Comparison of ENCODE assay signal across 13 cellular contexts in genomic region chr7:30331338-30331737, GRCh38. TPM values are rescaled to one million over a fixed set of nuclear protein-coding genes. Genes with fewer than 3 reads are reported as not detected.
DNase-seq lines count a peak whose midpoint lies in the region; TF ChIP-seq lines count a peak whose summit lies in the region.
"Had no signal": no experiment of that assay in that cellular context is flagged by ENCODE, and none has a peak within 500 bp of the region (broad histone marks: within the 10 kb centered on the region; RNA-seq: fewer than 3 reads in every experiment).

No MANE protein-coding gene starts in this region.

- 89 to 100% (median 92%) methylated on average over 2 of the region's 2 CpGs for WGBS in spleen, 5 donors
- no CpG with 5 or more reads among the region's 2 CpGs for WGBS in H9 (ENCODE audit: extremely low coverage, insufficient read length, low lambda C conversion rate)

- no peak overlapping the region for H4K5ac ChIP-seq in H9 (ENCODE audit: insufficient read length, low read depth, low read length)

- CTCF ChIA-PET in activated naive CD4-positive, alpha-beta T cell treated with anti-CD3 and anti-CD28 coated beads for 36 hours (lab: Charles Lee): interaction anchor here (1.4 to 2.2 kb wide), 2 partner anchors 9 to 53 kb away, joined by 4 to 11 read pairs; no protein-coding TSS in a partner anchor
- CTCF ChIA-PET in activated naive CD4-positive, alpha-beta T cell treated with anti-CD3 and anti-CD28 coated beads, Interleukin-2, amount 10 ng/mL, durations not matched to agents 7 days and 5 days (lab: Charles Lee): interaction anchor here (0.8 to 1.9 kb wide), 2 partner anchors 9 to 17 kb away, joined by 3 to 10 read pairs; no protein-coding TSS in a partner anchor

- TF ChIP-seq CTCF in OCI-LY1 (IDR thresholded peaks at IDR 0.05; ENCODE audit: low read length) (no peak), choroid plexus epithelial cell (conservative IDR thresholded peaks at IDR 0.05; ENCODE audit: low read depth, low read length) (no peak), spleen (IDR thresholded peaks at IDR 0.05 in 8 of 11, conservative IDR thresholded peaks at IDR 0.05 in 3 of 11) (no peak), tibial artery (IDR thresholded peaks at IDR 0.05) (no peak), H9 (conservative IDR thresholded peaks at IDR 0.05) (no peak)

- H2BK5ac ChIP-seq in H9 (ENCODE audit: insufficient read length, low read length): no peak overlapping the region

- H2AK5ac ChIP-seq in H9 (ENCODE audit: insufficient read length, low read length): no peak overlapping the region

- H3K36me3 Mint-ChIP-seq in activated naive CD4-positive, alpha-beta T cell treated with anti-CD3 and anti-CD28 coated beads for 36 hours (ENCODE audit: low read depth): peaks cover 1% of the 10 kb centered on the region
- H3K36me3 Mint-ChIP-seq in activated naive CD4-positive, alpha-beta T cell treated with anti-CD3 and anti-CD28 coated beads, Interleukin-2, amount 10 ng/mL, durations not matched to agents 7 days and 5 days: peaks cover 23% of the 10 kb centered on the region
- H3K36me3 Mint-ChIP-seq in H9 (ENCODE audit: insufficient read depth in 1 of 3, low read depth in 3 of 3): peaks cover 3 to 19% (median 5%) of the 10 kb centered on the region in 3 experiments; a peak in 6 of 7 replicates

- H3K56ac ChIP-seq in H9 (ENCODE audit: insufficient read length, low read depth, low read length): no peak overlapping the region

- no peak for DNase-seq in activated naive CD4-positive, alpha-beta T cell treated with anti-CD3 and anti-CD28 coated beads for 36 hours
- no peak for DNase-seq in activated naive CD4-positive, alpha-beta T cell treated with anti-CD3 and anti-CD28 coated beads, Interleukin-2, amount 10 ng/mL, durations not matched to agents 7 days and 5 days
- peak; percentile 61 for DNase-seq in choroid plexus epithelial cell (ENCODE audit: low read depth)
- DNase-seq in spleen: no peak
- no peak for DNase-seq in tibial artery
- DNase-seq in H9: no peak
- DNase-seq in NOMO-1 treated with dmso at 0.1 percent for 144 hours (lab: John Stamatoyannopoulos, UW; ENCODE audit: unreplicated experiment): no peak
- DNase-seq: GDM1, midbrain, NCI-H2227 treated with DMSO at 0.1 percent for 48 hours, T1000 had no signal

- H3K4me2 ChIP-seq in OCI-LY1 (ENCODE audit: low read length): peak overlapping the region; percentile 38; the same call in 1 of the 2 replicates
- H3K4me2 ChIP-seq in H9 (ENCODE audit: insufficient read depth, insufficient read length, low read length): no peak overlapping the region

- no peak overlapping the region for H4K91ac ChIP-seq in H9 (ENCODE audit: insufficient read length, low read depth, low read length)

- H2BK15ac ChIP-seq in H9 (ENCODE audit: low read depth, low read length): no peak overlapping the region

- H4K20me1 ChIP-seq in OCI-LY1 (ENCODE audit: insufficient read depth, low read length): no peaks in the 10 kb centered on the region
- H4K20me1 ChIP-seq in H9 (ENCODE audit: control insufficient read depth, insufficient read depth, insufficient read length): no peaks in the 10 kb centered on the region

- no peak overlapping the region for H3K14ac ChIP-seq in H9 (ENCODE audit: insufficient read depth, low read length)

- no peak overlapping the region for H4K8ac ChIP-seq in H9 (replicated peaks; ENCODE audit: insufficient read length, low read depth, low read length)

- peaks cover 49% of the 10 kb centered on the region for H3K4me1 Mint-ChIP-seq in activated naive CD4-positive, alpha-beta T cell treated with anti-CD3 and anti-CD28 coated beads for 36 hours (ENCODE audit: low read depth)
- peaks cover 37% of the 10 kb centered on the region for H3K4me1 Mint-ChIP-seq in activated naive CD4-positive, alpha-beta T cell treated with anti-CD3 and anti-CD28 coated beads, Interleukin-2, amount 10 ng/mL, durations not matched to agents 7 days and 5 days
- H3K4me1 Mint-ChIP-seq in H9: peaks cover 9 to 30% of the 10 kb centered on the region in 2 experiments

- intact Hi-C loops in activated naive CD4-positive, alpha-beta T cell treated with anti-CD3 and anti-CD28 coated beads for 36 hours (cut with micrococcal nuclease): loop anchor here (5.0 kb wide), 1 partner anchor 146 kb away; the partner anchor contains the start of gene NOD1
- intact Hi-C loops in spleen (cut with DNase I; ENCODE audit: low total_unique reads): no loop called here
- intact Hi-C loops in tibial artery (cut with DNase I; ENCODE audit: low total_unique reads): no loop called here

- H3K9me3 ChIP-seq in OCI-LY1 (ENCODE audit: low read length): peaks cover 9% of the 10 kb centered on the region
- no peaks in the 10 kb centered on the region for H3K9me3 ChIP-seq in spleen
- H3K9me3 ChIP-seq in tibial artery: no peaks in the 10 kb centered on the region
- no peaks in the 10 kb centered on the region for H3K9me3 ChIP-seq in H9 (ENCODE audit: control insufficient read depth, low read depth, low read length)
- H3K9me3 ChIP-seq: body of pancreas had no signal

- peaks cover 21% of the 10 kb centered on the region for H3K36me3 ChIP-seq in OCI-LY1 (ENCODE audit: insufficient read depth, low read length)
- peaks cover 0 to 2% (median 0%) of the 10 kb centered on the region in 6 donors for H3K36me3 ChIP-seq in spleen
- H3K36me3 ChIP-seq in tibial artery: no peaks in the 10 kb centered on the region

- no peak overlapping the region for H3K4me3 Mint-ChIP-seq in activated naive CD4-positive, alpha-beta T cell treated with anti-CD3 and anti-CD28 coated beads for 36 hours
- no peak overlapping the region for H3K4me3 Mint-ChIP-seq in activated naive CD4-positive, alpha-beta T cell treated with anti-CD3 and anti-CD28 coated beads, Interleukin-2, amount 10 ng/mL, durations not matched to agents 7 days and 5 days
- H3K4me3 Mint-ChIP-seq in H9: no peak overlapping the region

- no peak for TF ChIP-seq POLR2A in spleen (IDR thresholded peaks at IDR 0.05)

- H3F3A ChIP-seq in OCI-LY1 (ENCODE audit: insufficient read depth, low read length): no peaks in the 10 kb centered on the region

- no peak overlapping the region for H2BK20ac ChIP-seq in H9 (ENCODE audit: low read depth, low read length, poor library complexity, severe bottlenecking)

- H3K23me2 ChIP-seq in H9 (ENCODE audit: insufficient read length, low read depth, low read length, poor library complexity, severe bottlenecking): no peaks in the 10 kb centered on the region

- no peak overlapping the region for H3K4ac ChIP-seq in H9 (ENCODE audit: low read depth, low read length)

- H3K9ac ChIP-seq in OCI-LY1 (ENCODE audit: low read length) (no peak overlapping the region), H9 (ENCODE audit: extremely low read depth, insufficient read length, low read length) (no peak overlapping the region)

- H3K79me2 ChIP-seq in OCI-LY1 (ENCODE audit: insufficient read depth, low read length) (peaks cover 52% of the 10 kb centered on the region), H9 (ENCODE audit: insufficient read depth, low read length) (peaks cover 2% of the 10 kb centered on the region; the same call in 1 of the 2 replicates)

- no peak overlapping the region for H3K23ac ChIP-seq in H9 (ENCODE audit: insufficient read length, low read depth, low read length)

- no peak overlapping the region for H3K18ac ChIP-seq in H9 (ENCODE audit: insufficient read length, low read depth, low read length)

- no peak overlapping the region for H3K4me3 ChIP-seq in OCI-LY1 (ENCODE audit: low read depth, low read length, poor library complexity, severe bottlenecking)
- H3K4me3 ChIP-seq in choroid plexus epithelial cell (ENCODE audit: low read depth, low read length): no peak overlapping the region
- H3K4me3 ChIP-seq in spleen: no peak overlapping the region
- no peak overlapping the region for H3K4me3 ChIP-seq in tibial artery
- H3K4me3 ChIP-seq: body of pancreas had no signal

- no peaks in the 10 kb centered on the region for H3K27me3 Mint-ChIP-seq in activated naive CD4-positive, alpha-beta T cell treated with anti-CD3 and anti-CD28 coated beads for 36 hours (ENCODE audit: low read depth)
- H3K27me3 Mint-ChIP-seq in activated naive CD4-positive, alpha-beta T cell treated with anti-CD3 and anti-CD28 coated beads, Interleukin-2, amount 10 ng/mL, durations not matched to agents 7 days and 5 days: peaks cover 4% of the 10 kb centered on the region
- H3K27me3 Mint-ChIP-seq in H9 (ENCODE audit: low read depth): no peaks in the 10 kb centered on the region

- no peaks in the 10 kb centered on the region for H3K9me2 ChIP-seq in OCI-LY1 (ENCODE audit: low read depth, low read length)

- H3K9me3 Mint-ChIP-seq in activated naive CD4-positive, alpha-beta T cell treated with anti-CD3 and anti-CD28 coated beads for 36 hours: no peaks in the 10 kb centered on the region
- peaks cover 2% of the 10 kb centered on the region for H3K9me3 Mint-ChIP-seq in activated naive CD4-positive, alpha-beta T cell treated with anti-CD3 and anti-CD28 coated beads, Interleukin-2, amount 10 ng/mL, durations not matched to agents 7 days and 5 days
- H3K9me3 Mint-ChIP-seq in H9: no peaks in the 10 kb centered on the region

- H3K4me1 ChIP-seq in OCI-LY1 (ENCODE audit: insufficient read depth, low read length, severe bottlenecking): peaks cover 40% of the 10 kb centered on the region
- peaks cover 0 to 96% (median 46%) of the 10 kb centered on the region in 6 donors for H3K4me1 ChIP-seq in spleen
- H3K4me1 ChIP-seq in tibial artery: peaks cover 0 to 15% (median 2%) of the 10 kb centered on the region in 4 donors
- H3K4me1 ChIP-seq in H9 (ENCODE audit: insufficient read depth, low read length): no peaks in the 10 kb centered on the region

- H2BK120ac ChIP-seq in H9 (ENCODE audit: low read depth, low read length, poor library complexity, severe bottlenecking): no peak overlapping the region

- H3K27me3 ChIP-seq in OCI-LY1 (ENCODE audit: insufficient read depth, low read length) (no peaks in the 10 kb centered on the region), spleen (replicated peaks in 1 of 7) (no peaks in the 10 kb centered on the region), tibial artery (no peaks in the 10 kb centered on the region), H9 (ENCODE audit: insufficient read depth, low read length) (no peaks in the 10 kb centered on the region)
- H3K27me3 ChIP-seq: body of pancreas had no signal

- H3K27ac ChIP-seq in OCI-LY1 (ENCODE audit: low read depth, low read length, poor library complexity, severe bottlenecking) (peak overlapping the region; percentile 69), spleen (peak overlapping the region in 5 of 8 donors; percentile 29 to 81 (median 64)), tibial artery (no peak overlapping the region), H9 (ENCODE audit: insufficient read length, low read depth, low read length) (no peak overlapping the region)

- no peak overlapping the region for H2BK12ac ChIP-seq in H9 (ENCODE audit: insufficient read length, low read depth, low read length)

- no peak overlapping the region for H2AFZ ChIP-seq in OCI-LY1 (ENCODE audit: low read length)
- no peak overlapping the region for H2AFZ ChIP-seq in H9 (ENCODE audit: low read length)

- H3K27ac Mint-ChIP-seq in activated naive CD4-positive, alpha-beta T cell treated with anti-CD3 and anti-CD28 coated beads for 36 hours: peak overlapping the region; percentile 65
- H3K27ac Mint-ChIP-seq in activated naive CD4-positive, alpha-beta T cell treated with anti-CD3 and anti-CD28 coated beads, Interleukin-2, amount 10 ng/mL, durations not matched to agents 7 days and 5 days: no peak overlapping the region
- no peak overlapping the region for H3K27ac Mint-ChIP-seq in H9

- H3K79me1 ChIP-seq in H9 (ENCODE audit: insufficient read depth, low read depth, low read length, poor library complexity, severe bottlenecking): no peaks in the 10 kb centered on the region

- H3T11ph ChIP-seq in H9 (ENCODE audit: low read length): no peak overlapping the region

RNA-seq across cellular contexts. Expression of gene ZNRF2, which starts 46.9 kb away (rescaled TPM):
- 10 to 100 TPM; 10.4 to 10.5 TPM for total RNA-seq in activated naive CD4-positive, alpha-beta T cell treated with anti-CD3 and anti-CD28 coated beads for 36 hours
- total RNA-seq in spleen (10 to 100 TPM; 27.1 to 42.5 (median 29.4) TPM), H9 (2021) (16.5 and 17.1 TPM in 2 replicates)
- polyA plus RNA-seq in spleen: 1 to 10 TPM; 6.8 to 9.1 (median 8.8) TPM

Comparison
In these comparisons a context has a peak if more than half of its experiments do, and no peak if none do; other contexts are left out.
1. H3K27ac ChIP-seq: peak in OCI-LY1 (single experiment) and spleen (5 of 8); none in tibial artery (0 of 2) and H9 (single experiment).